In genomic region chr17:17044846-17045561, GRCh38 we compare ENCODE assay signal across 8 cellular contexts. TPM values are rescaled to one million over a fixed set of nuclear protein-coding genes. Genes with fewer than 3 reads are reported as not detected.
A peak's percentile ranks its signal among the peaks of the same experiment; 100 is the strongest.
DNase-seq lines count a peak whose midpoint lies in the region; ATAC-seq and TF ChIP-seq lines count a peak whose summit lies in the region.

No MANE protein-coding gene starts in this region.

- no peak overlapping the region for H2AFZ ChIP-seq in neuronal stem cell (ENCODE audit: low read length)

- H2BK5ac ChIP-seq in neuronal stem cell (ENCODE audit: low read length), result no peak overlapping the region

- H3K4me1 ChIP-seq in HEK293 (ENCODE audit: control insufficient read depth, insufficient read depth, low read length), result peaks cover 19% of the 10 kb centered on the region
- peaks cover 21% of the 10 kb centered on the region for H3K4me1 ChIP-seq in SJCRH30
- peaks cover 15 to 27% of the 10 kb centered on the region in 2 donors for H3K4me1 ChIP-seq in neuronal stem cell (ENCODE audit: control insufficient read depth in 2 of 2, insufficient read depth in 1 of 2, low read depth in 1 of 2, low read length in 2 of 2)

- WGBS in neuronal stem cell (ENCODE audit: extremely low coverage in 2 of 2, insufficient read length in 2 of 2, insufficient replicate concordance in 1 of 2), 2 donors, result no CpG with 5 or more reads among the region's 6 CpGs

- H3K27ac ChIP-seq in HEK293 (ENCODE audit: extremely low read depth, low read depth, low read length) (peak overlapping the region; percentile 70), SJCRH30 (no peak overlapping the region), neuronal stem cell (replicated peaks; ENCODE audit: low read length) (no peak overlapping the region)

- H3K4ac ChIP-seq in neuronal stem cell (ENCODE audit: low read length), result no peak overlapping the region

- H3K9me3 Mint-ChIP-seq in type B pancreatic cell, result peaks cover 5% of the 10 kb centered on the region

- no peak overlapping the region for H2BK120ac ChIP-seq in neuronal stem cell (ENCODE audit: low read depth, low read length)

- H3K27me3 ChIP-seq in SJCRH30 (no peaks in the 10 kb centered on the region), neuronal stem cell (ENCODE audit: control insufficient read depth in 3 of 3, insufficient read depth in 3 of 3, low read depth in 1 of 3, low read length in 3 of 3) (no peaks in the 10 kb centered on the region)

- H3K36me3 ChIP-seq in HEK293 (ENCODE audit: control insufficient read depth in 2 of 2, insufficient read depth in 1 of 2, low read length in 2 of 2) (peaks cover 0 to 6% of the 10 kb centered on the region in 2 experiments; a peak in 1 of 3 replicates), SJCRH30 (peaks cover 28% of the 10 kb centered on the region), neuronal stem cell (replicated peaks in 1 of 2; ENCODE audit: control insufficient read depth in 2 of 2, insufficient read depth in 2 of 2, low read length in 2 of 2) (peaks cover 2 to 5% of the 10 kb centered on the region in 2 donors)

- H3K4me2 ChIP-seq in neuronal stem cell (ENCODE audit: insufficient read depth, low read length, poor library complexity, severe bottlenecking), result no peak overlapping the region

- no peaks in the 10 kb centered on the region for H3K79me1 ChIP-seq in neuronal stem cell (ENCODE audit: low read depth, low read length)

- H3K9me3 ChIP-seq in HEK293 (ENCODE audit: control insufficient read depth, insufficient read depth, low read depth, low read length), result no peaks in the 10 kb centered on the region
- H3K9me3 ChIP-seq in SJCRH30 (replicated peaks), result peaks cover 10% of the 10 kb centered on the region; the same call in 1 of the 2 replicates
- H3K9me3 ChIP-seq in neuronal stem cell (replicated peaks in 1 of 2; ENCODE audit: control insufficient read depth in 2 of 2, insufficient read depth in 1 of 2, low read depth in 1 of 2, low read length in 2 of 2), result peaks cover 0 to 22% of the 10 kb centered on the region in 2 donors

- H3K27me3 Mint-ChIP-seq in type B pancreatic cell, result no peaks in the 10 kb centered on the region

- no peak overlapping the region for H3K14ac ChIP-seq in neuronal stem cell (ENCODE audit: low read length)

- no peak for ATAC-seq in GM19455 (IDR thresholded peaks at IDR 0.05; ENCODE audit: unreplicated experiment)

- H3K4me1 Mint-ChIP-seq in type B pancreatic cell (ENCODE audit: unreplicated experiment), result peaks cover 51% of the 10 kb centered on the region

- DNase-seq in Caki2 (ENCODE audit: low read depth), result peak; percentile 50
- DNase-seq in SJCRH30, result peak; percentile 93 to 97
- peak; percentile 47 for DNase-seq in ecto neural progenitor cell (ENCODE audit: low spot score)
- DNase-seq in mesenteric fat pad (ENCODE audit: low spot score), result peak; percentile 74
- DNase-seq in type B pancreatic cell (ENCODE audit: extremely low spot score, unreplicated experiment), result no peak
- no peak for DNase-seq in neuronal stem cell (ENCODE audit: low spot score)

- no peak overlapping the region for H2BK15ac ChIP-seq in neuronal stem cell (ENCODE audit: low read length)

- H3K4me3 ChIP-seq in HEK293 (ENCODE audit: low read depth, low read length) (peak overlapping the region; percentile 18), SJCRH30 (peak overlapping the region; percentile 88), neuronal stem cell (ENCODE audit: low read length in 2 of 2) (no peak overlapping the region)

- H4K91ac ChIP-seq in neuronal stem cell (ENCODE audit: low read depth, low read length, poor library complexity), result no peak overlapping the region

- TF ChIP-seq CTCF in HEK293 (tag by site-specific recombination; IDR thresholded peaks at IDR 0.05) (no peak), type B pancreatic cell (conservative IDR thresholded peaks at IDR 0.05) (no peak)

- no peak overlapping the region for H3K9ac ChIP-seq in neuronal stem cell (ENCODE audit: low read depth, low read length, poor library complexity)

- no peak overlapping the region for H3K23ac ChIP-seq in neuronal stem cell (ENCODE audit: low read depth, low read length, poor library complexity)

- in situ Hi-C loops in Caki2 (cut with HindIII; ENCODE audit: low pct_unique_long_range_greater_than_20kb, low sequenced_read_pairs), result no loop called here

- H4K8ac ChIP-seq in neuronal stem cell (ENCODE audit: low read depth, low read length), result no peak overlapping the region

- peak overlapping the region; percentile 99 for H3K4me3 Mint-ChIP-seq in type B pancreatic cell

- H3K36me3 Mint-ChIP-seq in type B pancreatic cell, result peaks cover 26% of the 10 kb centered on the region

- H3K18ac ChIP-seq in neuronal stem cell (ENCODE audit: low read length), result no peak overlapping the region

- CTCF ChIA-PET in HEK293 (lab: Yijun Ruan, JAX), result interaction anchor here (0.7 kb wide), 1 partner anchor 15 kb away, joined by 4 read pairs; no protein-coding TSS in a partner anchor

- peak overlapping the region; percentile 96 for H3K27ac Mint-ChIP-seq in type B pancreatic cell

- no peak overlapping the region for H2BK12ac ChIP-seq in neuronal stem cell (ENCODE audit: low read length)

- no peak overlapping the region for H2AK5ac ChIP-seq in neuronal stem cell (ENCODE audit: low read depth, low read length)

- POLR2A ChIA-PET in HEK293 (lab: Yijun Ruan, JAX), result interaction anchor here (1.0 to 2.3 kb wide), 4 partner anchors 10 to 17 kb away, joined by 3 to 10 read pairs (median 4); no protein-coding TSS in a partner anchor

TF ChIP-seq in HEK293, 187 proteins besides CTCF, POLR2A, EP300 and RAD21 (continues in another document):
- TF ChIP-seq ZBTB48 (tag by site-specific recombination; IDR thresholded peaks at IDR 0.05), result peak; percentile 55; the same call in 1 of the 2 replicates
- TF ChIP-seq, protein P1, sequence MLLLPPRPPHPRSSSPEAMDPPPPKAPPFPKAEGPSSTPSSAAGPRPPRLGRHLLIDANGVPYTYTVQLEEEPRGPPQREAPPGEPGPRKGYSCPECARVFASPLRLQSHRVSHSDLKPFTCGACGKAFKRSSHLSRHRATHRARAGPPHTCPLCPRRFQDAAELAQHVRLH (tag by site-specific recombination; IDR thresholded peaks at IDR 0.05), result no peak
- 0 out of 2 replicates have a peak, but pooled peaks have one; percentile 31 for TF ChIP-seq PRDM1 (tag by site-specific recombination; IDR thresholded peaks at IDR 0.05)
- TF ChIP-seq ZFP69B (tag by site-specific recombination; IDR thresholded peaks at IDR 0.05), result peak; percentile 18; the same call in 1 of the 2 replicates
- no peak for TF ChIP-seq ZFHX2 (tag by site-specific recombination; conservative IDR thresholded peaks at IDR 0.05)
- TF ChIP-seq GLI4 (tag by site-specific recombination; IDR thresholded peaks at IDR 0.05), result no peak
- TF ChIP-seq ZNF433 (tag by site-specific recombination; IDR thresholded peaks at IDR 0.05; ENCODE audit: low read depth), result no peak
- TF ChIP-seq ZBTB8A (tag by site-specific recombination; IDR thresholded peaks at IDR 0.05), result no peak; the same call in 1 of the 2 replicates
- no peak for TF ChIP-seq ZNF776 (tag by site-specific recombination; IDR thresholded peaks at IDR 0.05; ENCODE audit: borderline replicate concordance)
- TF ChIP-seq, protein P2, sequence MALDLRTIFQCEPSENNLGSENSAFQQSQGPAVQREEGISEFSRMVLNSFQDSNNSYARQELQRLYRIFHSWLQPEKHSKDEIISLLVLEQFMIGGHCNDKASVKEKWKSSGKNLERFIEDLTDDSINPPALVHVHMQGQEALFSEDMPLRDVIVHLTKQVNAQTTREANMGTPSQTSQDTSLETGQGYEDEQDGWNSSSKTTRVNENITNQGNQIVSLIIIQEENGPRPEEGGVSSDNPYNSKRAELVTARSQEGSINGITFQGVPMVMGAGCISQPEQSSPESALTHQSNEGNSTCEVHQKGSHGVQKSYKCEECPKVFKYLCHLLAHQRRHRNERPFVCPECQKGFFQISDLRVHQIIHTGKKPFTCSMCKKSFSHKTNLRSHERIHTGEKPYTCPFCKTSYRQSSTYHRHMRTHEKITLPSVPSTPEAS (tag by site-specific recombination; IDR thresholded peaks at IDR 0.05), result no peak
- no peak for TF ChIP-seq HOXC10 (CRISPR knock-in tag; IDR thresholded peaks at IDR 0.05)
- no peak for TF ChIP-seq ZNF121 (tag by site-specific recombination; IDR thresholded peaks at IDR 0.05)
- no peak for TF ChIP-seq ZBTB49 (tag by site-specific recombination; IDR thresholded peaks at IDR 0.05; ENCODE audit: low read depth)
- TF ChIP-seq SP2 (tag by site-specific recombination; IDR thresholded peaks at IDR 0.05), result peak; percentile 79

RNA-seq across cellular contexts. Expression of gene MPRIP, which starts 2.7 kb away (rescaled TPM):
- total RNA-seq in Caki2 (2014; rRNA removed; shearing (Covaris generic); ENCODE audit: low replicate concordance), result 86.2 and 92.8 TPM in 2 replicates
- total RNA-seq in SJCRH30 (2014; rRNA removed; shearing (Covaris generic)), result 312 and 334 TPM in 2 replicates
- total RNA-seq in mesenteric fat pad (293 TPM), type B pancreatic cell (ENCODE audit: low replicate concordance) (275 and 367 TPM in 2 replicates)
- polyA plus RNA-seq in neuronal stem cell (2013, experiment 1 of 2), result 67.7 TPM
- 72.4 TPM for polyA plus RNA-seq in neuronal stem cell (2013, experiment 2 of 2)

Comparison
In these comparisons a context has a peak if more than half of its experiments do, and no peak if none do; other contexts are left out.
1. DNase-seq: peak in Caki2 (single experiment), SJCRH30 (2 of 2), ecto neural progenitor cell (single experiment) and mesenteric fat pad (single experiment); none in type B pancreatic cell (single experiment) and neuronal stem cell (single experiment).
2. H3K4me3 ChIP-seq: peak in HEK293 (single experiment) and SJCRH30 (single experiment); none in neuronal stem cell (0 of 2).